ENCODE assay signal across 9 cellular contexts in genomic region chr12:123050331-123050809, GRCh38.
DNase-seq lines count a peak whose midpoint lies in the region; ATAC-seq and TF ChIP-seq lines count a peak whose summit lies in the region.
"Had no signal": no experiment of that assay in that cellular context is flagged by ENCODE, and none has a peak within 500 bp of the region (broad histone marks: within the 10 kb centered on the region; RNA-seq: fewer than 3 reads in every experiment).

No MANE protein-coding gene starts in this region.

- ATAC-seq in left ventricle myocardium superior: peak; percentile 97
- ATAC-seq in HG02981 (IDR thresholded peaks at IDR 0.05; ENCODE audit: unreplicated experiment): no peak

- WGBS in smooth muscle cell (ENCODE audit: low lambda C conversion rate): 43% methylated on average over 5 of the region's 5 CpGs

- H3K79me2 ChIP-seq in smooth muscle cell (ENCODE audit: low read depth): no peaks in the 10 kb centered on the region

- H3F3A ChIP-seq in smooth muscle cell (ENCODE audit: low read depth): peaks cover 21% of the 10 kb centered on the region

- H4K20me1 ChIP-seq in smooth muscle cell (ENCODE audit: low read depth): peaks cover 7% of the 10 kb centered on the region

- no peak for TF ChIP-seq POLR2A in erythroblast (IDR thresholded peaks at IDR 0.05; ENCODE audit: low read length)

- no peak overlapping the region for H3K9ac ChIP-seq in smooth muscle cell (ENCODE audit: low read depth)

- no peaks in the 10 kb centered on the region for H3K36me3 ChIP-seq in smooth muscle cell (ENCODE audit: low read depth)

- peak overlapping the region; percentile 2 for H3K4me2 ChIP-seq in smooth muscle cell

- no peaks in the 10 kb centered on the region for H3K27me3 ChIP-seq in smooth muscle cell (ENCODE audit: low read depth)

- no peak for TF ChIP-seq CTCF in smooth muscle cell (IDR thresholded peaks at IDR 0.05; ENCODE audit: borderline replicate concordance, insufficient read depth, poor library complexity, severe bottlenecking)

- intact Hi-C loops in left ventricle myocardium superior (cut with micrococcal nuclease): no loop called here

- H2AFZ ChIP-seq in smooth muscle cell (ENCODE audit: low read depth): no peak overlapping the region

- H3K27ac ChIP-seq in smooth muscle cell (ENCODE audit: low read depth): peak overlapping the region; percentile 75

- H3K9me3 ChIP-seq in smooth muscle cell (replicated peaks; ENCODE audit: low read depth): no peaks in the 10 kb centered on the region

- no peaks in the 10 kb centered on the region for H3K4me1 ChIP-seq in smooth muscle cell (ENCODE audit: low read depth)

- H3K4me3 ChIP-seq in smooth muscle cell: no peak overlapping the region

- DNase-seq in LHCN-M2 (ENCODE audit: low read depth) (peak; percentile 59), astrocyte of the hippocampus (ENCODE audit: low read depth, low spot score) (peak; percentile 68), left ventricle myocardium superior (peak; percentile 69), smooth muscle cell (lab: John Stamatoyannopoulos, UW; ENCODE audit: unreplicated experiment) (no peak), erythroblast (lab: John Stamatoyannopoulos, UW) (no peak), NCI-H1092 treated with DMSO at 0.1 percent for 48 hours (lab: John Stamatoyannopoulos, UW) (no peak)
- no peak for DNase-seq in activated CD4-positive, alpha-beta T cell treated with anti-CD3 and anti-CD28 coated beads, Interleukin-2, amount 50 U/mL, for 4 hours
- DNase-seq: activated CD8-positive, alpha-beta memory T cell treated with anti-CD3 and anti-CD28 coated beads, Interleukin-2, amount 50 U/mL, for 4 hours had no signal

Comparison
In these comparisons a context has a peak if more than half of its experiments do, and no peak if none do; other contexts are left out.
1. DNase-seq: peak in LHCN-M2 (single experiment), astrocyte of the hippocampus (single experiment) and left ventricle myocardium superior (single experiment); none in smooth muscle cell (single experiment), activated CD4-positive, alpha-beta T cell treated with anti-CD3 and anti-CD28 coated beads, Interleukin-2, amount 50 U/mL, for 4 hours (0 of 2), erythroblast (0 of 2) and NCI-H1092 treated with DMSO at 0.1 percent for 48 hours (single experiment).